ENCODE assay signal across 1 cellular context in the genomic region with DNA sequence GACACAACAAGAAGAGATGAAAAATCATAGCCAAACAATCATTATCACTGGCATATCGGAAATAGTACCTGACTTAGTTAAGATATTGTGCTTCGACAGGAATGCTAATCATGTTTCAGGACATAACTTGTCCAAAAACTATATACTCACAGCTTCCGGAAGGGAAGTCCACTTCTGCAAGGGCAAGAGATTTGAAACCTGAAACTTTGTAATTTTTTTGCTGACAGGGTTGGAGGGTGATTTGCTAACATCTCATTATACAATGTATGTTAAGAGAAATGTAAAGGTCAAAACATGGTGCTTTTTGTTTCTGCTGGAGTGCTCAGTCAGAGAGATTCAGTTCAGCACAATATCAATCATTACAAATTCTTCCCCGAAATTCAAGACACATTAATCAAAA.
TF ChIP-seq lines count a peak whose summit lies in the region.

No MANE protein-coding gene starts in this region.

TF ChIP-seq in endothelial cell of umbilical vein, 7 proteins besides CTCF, POLR2A, EP300 and RAD21 (continued from another document):
- TF ChIP-seq EZH2 (IDR thresholded peaks at IDR 0.05; ENCODE audit: borderline replicate concordance, low read depth, low read length, severe bottlenecking) (no peak), GATA2 (IDR thresholded peaks at IDR 0.05; ENCODE audit: insufficient read depth, insufficient read length, low read depth, low read length) (no peak), JUN (IDR thresholded peaks at IDR 0.05; ENCODE audit: borderline replicate concordance, insufficient read depth, insufficient read length, low read depth) (no peak), FOS (IDR thresholded peaks at IDR 0.05; ENCODE audit: borderline replicate concordance, insufficient read depth, low read length) (no peak), POLR2AphosphoS5 (IDR thresholded peaks at IDR 0.05; ENCODE audit: insufficient read depth, low read depth, low read length) (no peak)
